8 cellular contexts compared by ENCODE assay signal in genomic region chr12:110600254-110600653, GRCh38. TPM values are rescaled to one million over a fixed set of nuclear protein-coding genes. Genes with fewer than 3 reads are reported as not detected.
DNase-seq lines count a peak whose midpoint lies in the region; ATAC-seq and TF ChIP-seq lines count a peak whose summit lies in the region.

No MANE protein-coding gene starts in this region.

- H3K4me1 ChIP-seq in OCI-LY3 (ENCODE audit: low read length) (peaks cover 34% of the 10 kb centered on the region), osteoblast (ENCODE audit: insufficient read depth, low read length) (no peaks in the 10 kb centered on the region)

- H3K79me2 ChIP-seq in OCI-LY3 (ENCODE audit: low read length) (no peaks in the 10 kb centered on the region), osteoblast (ENCODE audit: insufficient read depth, low read length) (no peaks in the 10 kb centered on the region)

- H2AFZ ChIP-seq in OCI-LY3 (ENCODE audit: low read depth, low read length): peak overlapping the region; percentile 43; the same call in 1 of the 2 replicates
- H2AFZ ChIP-seq in osteoblast (ENCODE audit: low read length): no peak overlapping the region

- H3K27ac ChIP-seq in OCI-LY3 (ENCODE audit: low read length): no peak overlapping the region
- no peak overlapping the region for H3K27ac ChIP-seq in osteoblast (ENCODE audit: low read depth, low read length)

- in situ Hi-C loops in ACHN (cut with HindIII; ENCODE audit: low pct_ligation_motif_present, low pct_unique_long_range_greater_than_20kb, low sequenced_read_pairs): no loop called here

- no peaks in the 10 kb centered on the region for H4K20me1 ChIP-seq in OCI-LY3 (ENCODE audit: insufficient read depth, low read length)
- no peaks in the 10 kb centered on the region for H4K20me1 ChIP-seq in osteoblast (ENCODE audit: insufficient read depth, low read length)

- ATAC-seq in HG03135 (IDR thresholded peaks at IDR 0.05; ENCODE audit: unreplicated experiment) (no peak), GM19023 (IDR thresholded peaks at IDR 0.05; ENCODE audit: unreplicated experiment) (no peak)

- H3K9ac ChIP-seq in OCI-LY3 (ENCODE audit: low read length): no peak overlapping the region

- H3K9me3 ChIP-seq in OCI-LY3 (ENCODE audit: insufficient read depth, low read length) (no peaks in the 10 kb centered on the region), osteoblast (ENCODE audit: low read depth, low read length) (no peaks in the 10 kb centered on the region)

- DNase-seq in ACHN: peak; percentile 75
- no peak for DNase-seq in GM12864 (ENCODE audit: low read depth)
- no peak for DNase-seq in epithelial cell of proximal tubule (ENCODE audit: low read depth)
- peak; percentile 81 for DNase-seq in osteoblast (ENCODE audit: insufficient read length, low spot score, missing footprints)
- DNase-seq in NCI-H510A (lab: John Stamatoyannopoulos, UW): no peak

- peak; percentile 37 for TF ChIP-seq CTCF in GM12864 (IDR thresholded peaks at IDR 0.05; ENCODE audit: low read depth, low read length, missing control alignments)
- TF ChIP-seq CTCF in OCI-LY3 (IDR thresholded peaks at IDR 0.05; ENCODE audit: low read depth, low read length): peak; percentile 77
- peak; percentile 55 for TF ChIP-seq CTCF in epithelial cell of proximal tubule (conservative IDR thresholded peaks at IDR 0.05; ENCODE audit: low read depth, low read length)
- peak; percentile 47 for TF ChIP-seq CTCF in osteoblast (IDR thresholded peaks at IDR 0.05; ENCODE audit: extremely low read depth, low read depth, low read length)

- H3K27me3 ChIP-seq in OCI-LY3 (ENCODE audit: low read depth, low read length) (no peaks in the 10 kb centered on the region), osteoblast (ENCODE audit: insufficient read depth, low read length) (no peaks in the 10 kb centered on the region)

- no peak overlapping the region for H3K4me3 ChIP-seq in GM12864 (ENCODE audit: low read depth, low read length)
- H3K4me3 ChIP-seq in OCI-LY3 (ENCODE audit: low read length): no peak overlapping the region
- H3K4me3 ChIP-seq in epithelial cell of proximal tubule (ENCODE audit: low read depth, low read length): no peak overlapping the region
- no peak overlapping the region for H3K4me3 ChIP-seq in osteoblast (ENCODE audit: insufficient read depth, low read length)

- H3K4me2 ChIP-seq in OCI-LY3 (ENCODE audit: low read length) (peak overlapping the region; percentile 18), osteoblast (ENCODE audit: insufficient read depth, low read length) (no peak overlapping the region)

- H3K36me3 ChIP-seq in OCI-LY3 (replicated peaks; ENCODE audit: low read depth, low read length): no peaks in the 10 kb centered on the region
- no peaks in the 10 kb centered on the region for H3K36me3 ChIP-seq in osteoblast (ENCODE audit: insufficient read depth, low read length)

RNA-seq across cellular contexts. Expression of gene TCTN1, which starts 13.7 kb away (rescaled TPM):
- total RNA-seq in epithelial cell of proximal tubule (11.4 and 15.3 TPM in 2 replicates), osteoblast (45.2 and 61.9 TPM in 2 replicates)

RNA-seq across cellular contexts. Expression of gene PPTC7, which starts 17.1 kb away (rescaled TPM):
- total RNA-seq in epithelial cell of proximal tubule: 6.2 and 6.9 TPM in 2 replicates
- total RNA-seq in osteoblast: 7.6 and 8.5 TPM in 2 replicates

Comparison
In these comparisons a context has a peak if more than half of its experiments do, and no peak if none do; other contexts are left out.
1. DNase-seq: peak in ACHN (single experiment) and osteoblast (single experiment); none in GM12864 (single experiment), epithelial cell of proximal tubule (single experiment) and NCI-H510A (single experiment).
2. Peak in every context shown above with its lines, with median percentiles within 50 percentile points of each other: CTCF ChIP-seq.